15 cellular contexts compared by ENCODE assay signal in the genomic region with DNA sequence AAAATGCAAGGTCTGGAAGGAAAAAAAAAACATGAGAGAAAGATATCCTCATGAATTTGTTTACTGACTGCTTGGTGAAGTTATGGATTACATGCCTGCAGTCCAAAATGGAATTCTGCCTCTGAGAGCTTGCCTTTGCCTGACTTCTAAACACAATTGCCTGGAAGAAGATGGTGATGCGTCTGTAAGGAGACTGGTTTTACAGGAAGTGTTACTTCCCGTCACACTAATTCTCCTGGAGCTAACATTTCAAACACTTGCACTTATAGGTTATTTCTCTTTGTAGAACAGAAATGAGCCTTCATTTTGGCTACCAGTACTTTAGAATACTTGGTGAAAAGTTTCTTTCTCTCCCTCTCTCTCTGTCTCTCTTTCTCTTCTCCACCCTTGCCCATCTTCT.
A peak's percentile ranks its signal among the peaks of the same experiment; 100 is the strongest.
DNase-seq lines count a peak whose midpoint lies in the region; ATAC-seq, FAIRE-seq and TF ChIP-seq lines count a peak whose summit lies in the region.
"Had no signal": no experiment of that assay in that cellular context is flagged by ENCODE, and none has a peak within 500 bp of the region (broad histone marks: within the 10 kb centered on the region; RNA-seq: fewer than 3 reads in every experiment).

No MANE protein-coding gene starts in this region.

- H2AK5ac ChIP-seq in trophoblast cell (ENCODE audit: low read length), result no peak overlapping the region

- no peak overlapping the region for H3K23ac ChIP-seq in trophoblast cell (ENCODE audit: low read length)

- DNase-seq in GM12892 (ENCODE audit: insufficient read length) (no peak), PC-3 (peak; percentile 32), epithelial cell of esophagus (ENCODE audit: low read depth) (peak; percentile 77), neural progenitor cell (ENCODE audit: low spot score) (no peak), ureter (ENCODE audit: low spot score) (no peak), trophoblast cell (no peak)
- DNase-seq in effector CD4-positive, alpha-beta T cell, result no peak
- DNase-seq: CD8-positive, alpha-beta T cell; DMS 273 treated with DMSO at 0.1 percent for 48 hours; DMS79; GDM1; H9 had no signal

- H3K9me3 ChIP-seq in PC-3 (ENCODE audit: low read length), result no peaks in the 10 kb centered on the region
- H3K9me3 ChIP-seq in neural progenitor cell (ENCODE audit: low read depth), result no peaks in the 10 kb centered on the region
- H3K9me3 ChIP-seq in trophoblast cell (ENCODE audit: insufficient read depth, low read depth, low read length), result no peaks in the 10 kb centered on the region
- H3K9me3 ChIP-seq: BLaER1 treated with 17β-estradiol and CSF1 and Interleukin-3, amounts not matched to agents 10 nM and 100 nM had no signal

- H3K4me3 Mint-ChIP-seq in neural progenitor cell, result no peak overlapping the region
- H3K4me3 Mint-ChIP-seq: B cell; CD8-positive, alpha-beta T cell; H9 had no signal

- H3K14ac ChIP-seq in trophoblast cell (ENCODE audit: low read length), result no peak overlapping the region

- POLR2A ChIA-PET in PC-3 (lab: Charles Lee; ENCODE audit: unreplicated experiment), result no interaction called here

- no peak overlapping the region for H4K12ac ChIP-seq in trophoblast cell (ENCODE audit: low read depth, low read length)

- H3K18ac ChIP-seq in trophoblast cell (ENCODE audit: low read length), result no peak overlapping the region

- BruUV-seq in PC-3 (replicated peaks; lab: Mats Ljungman, UMichigan), result no TSS peak

- H3F3A ChIP-seq in PC-3 (ENCODE audit: low read length, unreplicated experiment) (no peaks in the 10 kb centered on the region), neural progenitor cell (ENCODE audit: low read depth) (no peaks in the 10 kb centered on the region)

- CTCF ChIA-PET in PC-3 (lab: Charles Lee), result no interaction called here

- no peak for TF ChIP-seq POLR2A in GM12892 (IDR thresholded peaks at IDR 0.05; ENCODE audit: low read depth, low read length)

- ATAC-seq in PC-3, result no peak
- ATAC-seq: CD8-positive, alpha-beta T cell had no signal

- no peaks in the 10 kb centered on the region for H3K27me3 ChIP-seq in PC-3 (ENCODE audit: low read length)
- no peaks in the 10 kb centered on the region for H3K27me3 ChIP-seq in neural progenitor cell
- no peaks in the 10 kb centered on the region for H3K27me3 ChIP-seq in trophoblast cell (ENCODE audit: insufficient read depth, low read length)
- H3K27me3 ChIP-seq: BLaER1 treated with 17β-estradiol and CSF1 and Interleukin-3, amounts not matched to agents 10 nM and 100 nM had no signal

- H3K4me1 ChIP-seq in PC-3 (ENCODE audit: insufficient read depth, low read length) (peaks cover 36% of the 10 kb centered on the region), neural progenitor cell (no peaks in the 10 kb centered on the region), trophoblast cell (ENCODE audit: control insufficient read depth in 1 of 2, insufficient read depth in 2 of 2, low read length in 2 of 2) (no peaks in the 10 kb centered on the region)
- H3K4me1 ChIP-seq: BLaER1 treated with 17β-estradiol and CSF1 and Interleukin-3, amounts not matched to agents 10 nM and 100 nM had no signal

- no CpG with 5 or more reads among the region's 2 CpGs for WGBS in trophoblast cell (ENCODE audit: extremely low coverage, insufficient coverage, insufficient read length)

- no peaks in the 10 kb centered on the region for H3K79me2 ChIP-seq in PC-3 (ENCODE audit: low read length)
- no peaks in the 10 kb centered on the region for H3K79me2 ChIP-seq in neural progenitor cell (ENCODE audit: low read depth)
- H3K79me2 ChIP-seq in trophoblast cell (ENCODE audit: control insufficient read depth, insufficient read depth, low read length, poor library complexity), result no peaks in the 10 kb centered on the region

- H3K36me3 Mint-ChIP-seq in neural progenitor cell, result no peaks in the 10 kb centered on the region
- H3K36me3 Mint-ChIP-seq: CD8-positive, alpha-beta T cell had no signal

- H3K36me3 ChIP-seq in PC-3 (ENCODE audit: low read depth, low read length) (no peaks in the 10 kb centered on the region), neural progenitor cell (no peaks in the 10 kb centered on the region), trophoblast cell (ENCODE audit: control insufficient read depth in 1 of 2, insufficient read depth in 2 of 2, low read length in 2 of 2) (no peaks in the 10 kb centered on the region)
- H3K36me3 ChIP-seq: BLaER1 treated with 17β-estradiol and CSF1 and Interleukin-3, amounts not matched to agents 10 nM and 100 nM had no signal

- H3K9me2 ChIP-seq in PC-3 (replicated peaks; ENCODE audit: low read length), result no peaks in the 10 kb centered on the region

- no peak for TF ChIP-seq CTCF in PC-3 (conservative IDR thresholded peaks at IDR 0.05; ENCODE audit: low read depth, low read length)
- no peak for TF ChIP-seq CTCF in epithelial cell of esophagus (IDR thresholded peaks at IDR 0.05; ENCODE audit: insufficient read depth, low read depth, low read length, missing control alignments)
- no peak for TF ChIP-seq CTCF in neural progenitor cell (IDR thresholded peaks at IDR 0.05)

- no peak overlapping the region for H3K4ac ChIP-seq in trophoblast cell (ENCODE audit: low read depth, low read length)

- no peak overlapping the region for H4K8ac ChIP-seq in trophoblast cell (ENCODE audit: low read depth, low read length)

- no peak overlapping the region for H2BK120ac ChIP-seq in trophoblast cell (ENCODE audit: insufficient read depth, low read length, poor library complexity)

- no peak overlapping the region for H3K9ac ChIP-seq in PC-3 (ENCODE audit: low read length)
- H3K9ac ChIP-seq in neural progenitor cell, result no peak overlapping the region
- no peak overlapping the region for H3K9ac ChIP-seq in trophoblast cell (ENCODE audit: low read length)
- H3K9ac ChIP-seq: BLaER1 treated with 17β-estradiol and CSF1 and Interleukin-3, amounts not matched to agents 10 nM and 100 nM had no signal

- no peaks in the 10 kb centered on the region for H3K4me1 Mint-ChIP-seq in neural progenitor cell
- H3K4me1 Mint-ChIP-seq: B cell had no signal

- intact Hi-C loops in PC-3 (cut with micrococcal nuclease), result loop anchor here (5.0 kb wide), 5 partner anchors 108 to 728 kb away; no protein-coding TSS in a partner anchor

- H3K9me3 Mint-ChIP-seq in neural progenitor cell, result no peaks in the 10 kb centered on the region
- H3K9me3 Mint-ChIP-seq: H9 had no signal

- H3K4me3 ChIP-seq in PC-3 (ENCODE audit: low read length), result no peak overlapping the region
- no peak overlapping the region for H3K4me3 ChIP-seq in epithelial cell of esophagus (ENCODE audit: low read length)
- H3K4me3 ChIP-seq in neural progenitor cell, result no peak overlapping the region
- no peak overlapping the region for H3K4me3 ChIP-seq in trophoblast cell (ENCODE audit: low read depth, low read length)
- H3K4me3 ChIP-seq: BLaER1 treated with 17β-estradiol and CSF1 and Interleukin-3, amounts not matched to agents 10 nM and 100 nM had no signal

- no peaks in the 10 kb centered on the region for H3K27me3 Mint-ChIP-seq in neural progenitor cell (ENCODE audit: insufficient read depth, low read depth)
- H3K27me3 Mint-ChIP-seq: B cell had no signal

- H2AFZ ChIP-seq in PC-3 (ENCODE audit: low read length) (no peak overlapping the region), neural progenitor cell (replicated peaks) (peak overlapping the region; percentile 54), trophoblast cell (ENCODE audit: insufficient read depth, low read length, poor library complexity) (no peak overlapping the region)

- H3K27ac ChIP-seq in PC-3 (ENCODE audit: low read length), result no peak overlapping the region
- no peak overlapping the region for H3K27ac ChIP-seq in neural progenitor cell
- no peak overlapping the region for H3K27ac ChIP-seq in trophoblast cell (ENCODE audit: low read depth, low read length)
- H3K27ac ChIP-seq: BLaER1 treated with 17β-estradiol and CSF1 and Interleukin-3, amounts not matched to agents 10 nM and 100 nM had no signal

- no peak overlapping the region for H2BK12ac ChIP-seq in trophoblast cell (ENCODE audit: low read length)

- H4K20me1 ChIP-seq in PC-3 (ENCODE audit: low read length) (no peaks in the 10 kb centered on the region), neural progenitor cell (ENCODE audit: low read depth) (no peaks in the 10 kb centered on the region)
- H4K20me1 ChIP-seq: BLaER1 treated with 17β-estradiol and CSF1 and Interleukin-3, amounts not matched to agents 10 nM and 100 nM had no signal

- no peak overlapping the region for H3K4me2 ChIP-seq in PC-3 (ENCODE audit: low read length)
- no peak overlapping the region for H3K4me2 ChIP-seq in neural progenitor cell
- no peak overlapping the region for H3K4me2 ChIP-seq in trophoblast cell (ENCODE audit: low read length)
- H3K4me2 ChIP-seq: BLaER1 treated with 17β-estradiol and CSF1 and Interleukin-3, amounts not matched to agents 10 nM and 100 nM had no signal

- H3K27ac Mint-ChIP-seq in neural progenitor cell, result no peak overlapping the region
- H3K27ac Mint-ChIP-seq: B cell; CD8-positive, alpha-beta T cell; H9 had no signal

- no peaks in the 10 kb centered on the region for H3K79me1 ChIP-seq in trophoblast cell (ENCODE audit: low read length)

- FAIRE-seq in GM12892 (lab: Jason Lieb, UNC), result peak; percentile 27
- FAIRE-seq: H1 had no signal

- no peak overlapping the region for H2BK5ac ChIP-seq in trophoblast cell (ENCODE audit: low read depth, low read length, poor library complexity)

- H4K91ac ChIP-seq in trophoblast cell (ENCODE audit: low read depth, low read length), result no peak overlapping the region

Comparison
In these comparisons a context has a peak if more than half of its experiments do, and no peak if none do; other contexts are left out.
1. DNase-seq: peak in PC-3 (single experiment) and epithelial cell of esophagus (single experiment); none in GM12892 (single experiment), neural progenitor cell (single experiment), ureter (single experiment), trophoblast cell (0 of 2) and effector CD4-positive, alpha-beta T cell (single experiment).